ENCODE assay signal across 15 cellular contexts in the genomic region with DNA sequence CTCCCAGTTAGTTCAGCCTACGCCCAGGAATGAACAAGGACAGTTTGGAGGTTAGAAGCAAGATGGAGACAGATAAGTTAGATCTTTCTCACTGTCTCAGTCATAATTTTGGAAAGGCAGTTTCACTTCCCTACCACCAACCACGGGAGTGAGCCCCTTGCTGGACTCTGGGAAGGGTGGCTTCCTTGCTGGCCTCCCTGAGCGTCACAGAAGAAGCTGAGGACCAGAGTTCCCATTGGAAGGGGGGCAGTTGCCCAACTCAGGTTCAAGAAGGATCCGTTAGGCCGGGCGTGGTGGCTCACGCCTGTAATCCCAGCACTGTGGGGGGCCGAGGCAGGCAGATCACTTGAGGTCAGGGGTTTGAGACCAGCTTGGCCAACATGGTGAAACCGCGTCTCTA.
A peak's percentile ranks its signal among the peaks of the same experiment; 100 is the strongest.
DNase-seq lines count a peak whose midpoint lies in the region; ATAC-seq lines count a peak whose summit lies in the region.
"Had no signal": no experiment of that assay in that cellular context is flagged by ENCODE, and none has a peak within 500 bp of the region (broad histone marks: within the 10 kb centered on the region; RNA-seq: fewer than 3 reads in every experiment).

No MANE protein-coding gene starts in this region.

- no peaks in the 10 kb centered on the region for H3K9me3 ChIP-seq in KOPT-K1 (ENCODE audit: insufficient read depth, low read length, poor library complexity, severe bottlenecking)

- CTCF ChIA-PET in activated CD4-positive, alpha-beta T cell treated with anti-CD3 and anti-CD28 coated beads, Interleukin-2, amount 10 ng/mL, durations not matched to agents 7 days and 5 days (lab: Charles Lee), result interaction anchor here (0.6 to 1.2 kb wide), 3 partner anchors 14 to 730 kb away, joined by 3 read pairs; no protein-coding TSS in a partner anchor
- CTCF ChIA-PET in activated CD4-positive, alpha-beta memory T cell treated with anti-CD3 and anti-CD28 coated beads, Interleukin-2, amount 10 ng/mL, durations not matched to agents 7 days and 5 days (lab: Charles Lee), result interaction anchor here (0.6 to 2.2 kb wide), 8 partner anchors 12 to 518 kb away, joined by 3 to 11 read pairs (median 6); a partner anchor contains a TSS

- peaks cover 67% of the 10 kb centered on the region for H3K4me1 Mint-ChIP-seq in activated CD4-positive, alpha-beta T cell treated with anti-CD3 and anti-CD28 coated beads, Interleukin-2, amount 10 ng/mL, durations not matched to agents 7 days and 5 days
- H3K4me1 Mint-ChIP-seq in activated CD4-positive, alpha-beta memory T cell treated with anti-CD3 and anti-CD28 coated beads, Interleukin-2, amount 10 ng/mL, durations not matched to agents 7 days and 5 days, result peaks cover 73% of the 10 kb centered on the region
- H3K4me1 Mint-ChIP-seq in naive B cell, result peaks cover 71 to 82% (median 78%) of the 10 kb centered on the region in 3 donors

- intact Hi-C loops in head of caudate nucleus (cut with DNase I), result no loop called here

- no peak for DNase-seq in activated CD4-positive, alpha-beta T cell treated with anti-CD3 and anti-CD28 coated beads, Interleukin-2, amount 10 ng/mL, durations not matched to agents 7 days and 5 days
- no peak for DNase-seq in activated CD4-positive, alpha-beta T cell treated with anti-CD3 and anti-CD28 coated beads, Interleukin-2, amount 50 U/mL, for 48 hours
- DNase-seq in activated CD4-positive, alpha-beta memory T cell treated with anti-CD3 and anti-CD28 coated beads, Interleukin-2, amount 10 ng/mL, durations not matched to agents 7 days and 5 days, result no peak
- DNase-seq in naive B cell (peak; percentile 27), OCI-M1 (lab: John Stamatoyannopoulos, UW) (no peak), head of caudate nucleus (no peak)
- DNase-seq in stimulated activated naive CD4-positive, alpha-beta T cell treated with Interleukin-2 at 50 U/mL for 16 hours (lab: John Stamatoyannopoulos, UW), result no peak
- DNase-seq: DMS153, H7, NCI-H1930, NCI-H748 treated with DMSO at 0.1 percent for 48 hours, SHP77 had no signal

- no peak overlapping the region for H3K4me3 Mint-ChIP-seq in activated CD4-positive, alpha-beta T cell treated with anti-CD3 and anti-CD28 coated beads, Interleukin-2, amount 10 ng/mL, durations not matched to agents 7 days and 5 days
- H3K4me3 Mint-ChIP-seq in activated CD4-positive, alpha-beta memory T cell treated with anti-CD3 and anti-CD28 coated beads, Interleukin-2, amount 10 ng/mL, durations not matched to agents 7 days and 5 days, result no peak overlapping the region
- peak overlapping the region; percentile 59 to 94 (median 86) for H3K4me3 Mint-ChIP-seq in naive B cell
- H3K4me3 Mint-ChIP-seq: mesothelial cell of epicardium had no signal

- no peaks in the 10 kb centered on the region for H3K27me3 Mint-ChIP-seq in activated CD4-positive, alpha-beta T cell treated with anti-CD3 and anti-CD28 coated beads, Interleukin-2, amount 10 ng/mL, durations not matched to agents 7 days and 5 days
- H3K27me3 Mint-ChIP-seq in activated CD4-positive, alpha-beta memory T cell treated with anti-CD3 and anti-CD28 coated beads, Interleukin-2, amount 10 ng/mL, durations not matched to agents 7 days and 5 days, result no peaks in the 10 kb centered on the region
- H3K27me3 Mint-ChIP-seq in naive B cell, result peaks cover 0 to 5% (median 0%) of the 10 kb centered on the region in 3 donors

- POLR2A ChIA-PET in activated CD4-positive, alpha-beta T cell treated with anti-CD3 and anti-CD28 coated beads, Interleukin-2, amount 10 ng/mL, durations not matched to agents 7 days and 5 days (lab: Charles Lee), result interaction anchor here (1.0 kb wide), 1 partner anchor 203 kb away, joined by 3 read pairs; no protein-coding TSS in a partner anchor
- POLR2A ChIA-PET in activated CD4-positive, alpha-beta memory T cell treated with anti-CD3 and anti-CD28 coated beads, Interleukin-2, amount 10 ng/mL, durations not matched to agents 7 days and 5 days (lab: Charles Lee), result interaction anchor here (1.3 to 4.0 kb wide), 5 partner anchors 9 to 719 kb away, joined by 4 to 47 read pairs (median 4); a partner anchor contains a TSS

- H3K27ac ChIP-seq in KOPT-K1 (ENCODE audit: low read depth, low read length, poor library complexity, severe bottlenecking), result peak overlapping the region; percentile 98
- H3K27ac ChIP-seq: epithelial cell of prostate had no signal

- H3K27ac Mint-ChIP-seq in activated CD4-positive, alpha-beta T cell treated with anti-CD3 and anti-CD28 coated beads, Interleukin-2, amount 10 ng/mL, durations not matched to agents 7 days and 5 days, result peak overlapping the region; percentile 93
- peak overlapping the region; percentile 95 for H3K27ac Mint-ChIP-seq in activated CD4-positive, alpha-beta memory T cell treated with anti-CD3 and anti-CD28 coated beads, Interleukin-2, amount 10 ng/mL, durations not matched to agents 7 days and 5 days
- H3K27ac Mint-ChIP-seq in naive B cell, result peak overlapping the region; percentile 92 to 98 (median 98)
- H3K27ac Mint-ChIP-seq: mesothelial cell of epicardium had no signal

- ATAC-seq in naive B cell (ENCODE audit: low read depth in 2 of 2), result no peak

- H3K9me3 Mint-ChIP-seq in activated CD4-positive, alpha-beta T cell treated with anti-CD3 and anti-CD28 coated beads, Interleukin-2, amount 10 ng/mL, durations not matched to agents 7 days and 5 days, result peaks cover 3% of the 10 kb centered on the region
- peaks cover 3% of the 10 kb centered on the region for H3K9me3 Mint-ChIP-seq in activated CD4-positive, alpha-beta memory T cell treated with anti-CD3 and anti-CD28 coated beads, Interleukin-2, amount 10 ng/mL, durations not matched to agents 7 days and 5 days
- H3K9me3 Mint-ChIP-seq in naive B cell, result peaks cover 0 to 5% (median 0%) of the 10 kb centered on the region in 7 donors
- H3K9me3 Mint-ChIP-seq: mesothelial cell of epicardium had no signal

- no peaks in the 10 kb centered on the region for H3K36me3 ChIP-seq in KOPT-K1 (ENCODE audit: insufficient read depth, low read length)

- H3K36me3 Mint-ChIP-seq in activated CD4-positive, alpha-beta T cell treated with anti-CD3 and anti-CD28 coated beads, Interleukin-2, amount 10 ng/mL, durations not matched to agents 7 days and 5 days (ENCODE audit: low read depth), result peaks cover 11% of the 10 kb centered on the region
- peaks cover 11% of the 10 kb centered on the region for H3K36me3 Mint-ChIP-seq in activated CD4-positive, alpha-beta memory T cell treated with anti-CD3 and anti-CD28 coated beads, Interleukin-2, amount 10 ng/mL, durations not matched to agents 7 days and 5 days (ENCODE audit: low read depth)
- H3K36me3 Mint-ChIP-seq in naive B cell, result no peaks in the 10 kb centered on the region
- H3K36me3 Mint-ChIP-seq: mesothelial cell of epicardium had no signal

Comparison
In these comparisons a context has a peak if more than half of its experiments do, and no peak if none do; other contexts are left out.
1. H3K4me3 Mint-ChIP-seq: peak in naive B cell (8 of 8); none in activated CD4-positive, alpha-beta T cell treated with anti-CD3 and anti-CD28 coated beads, Interleukin-2, amount 10 ng/mL, durations not matched to agents 7 days and 5 days (single experiment) and activated CD4-positive, alpha-beta memory T cell treated with anti-CD3 and anti-CD28 coated beads, Interleukin-2, amount 10 ng/mL, durations not matched to agents 7 days and 5 days (single experiment).
2. Peak in every context shown above with its lines, with median percentiles within 50 percentile points of each other: H3K27ac Mint-ChIP-seq.